Comparison of ENCODE assay signal across 8 cellular contexts in genomic region chr14:55129086-55129427, GRCh38. TPM values are rescaled to one million over a fixed set of nuclear protein-coding genes. Genes with fewer than 3 reads are reported as not detected.
DNase-seq lines count a peak whose midpoint lies in the region; ATAC-seq, FAIRE-seq and TF ChIP-seq lines count a peak whose summit lies in the region.

TSS of gene LGALS3 (plus strand) at chr14:55129252. CDS start at chr14:55137374, 8,122 bp downstream.

- H3K27ac ChIP-seq in ACC112 (ENCODE audit: low read depth, low read length) (peak within 1 kb of the TSS; percentile 74), astrocyte (ENCODE audit: low read depth, low read length) (peak within 1 kb of the TSS; percentile 63)

- ATAC-seq in GM18861 (IDR thresholded peaks at IDR 0.05; ENCODE audit: unreplicated experiment) (peak; percentile 38), HG02981 (IDR thresholded peaks at IDR 0.05; ENCODE audit: unreplicated experiment) (peak; percentile 48)

- H3K27me3 Mint-ChIP-seq in astrocyte (ENCODE audit: low read depth, unreplicated experiment), result peaks cover 5% of the 10 kb centered on the region

- peak within 1 kb of the TSS; percentile 87 for H3K4me3 Mint-ChIP-seq in astrocyte (ENCODE audit: unreplicated experiment)

- no peaks in the 10 kb centered on the region for H3K9me3 ChIP-seq in astrocyte (ENCODE audit: insufficient read depth, low read depth, low read length)

- no peak for FAIRE-seq in astrocyte (lab: Jason Lieb, UNC)

- no peak for TF ChIP-seq CTCF in astrocyte (IDR thresholded peaks at IDR 0.05; ENCODE audit: insufficient read depth, low read depth, low read length)

- H4K20me1 ChIP-seq in astrocyte (ENCODE audit: insufficient read depth, low read length), result peaks cover 23% of the 10 kb centered on the region

- H3K4me1 ChIP-seq in ACC112 (ENCODE audit: control insufficient read depth, insufficient read depth, low read length, unreplicated experiment) (peaks cover 62% of the 10 kb centered on the region), astrocyte (ENCODE audit: insufficient read depth, low read length) (peaks cover 12% of the 10 kb centered on the region)

- peak within 1 kb of the TSS; percentile 90 for H3K4me3 ChIP-seq in ACC112 (ENCODE audit: low read depth, low read length)
- peak within 1 kb of the TSS; percentile 76 for H3K4me3 ChIP-seq in astrocyte (ENCODE audit: insufficient read depth, low read depth, low read length)

- H3K27ac Mint-ChIP-seq in astrocyte (ENCODE audit: unreplicated experiment), result peak within 1 kb of the TSS; percentile 68

- peaks cover 4% of the 10 kb centered on the region for H3K36me3 ChIP-seq in ACC112 (ENCODE audit: insufficient read depth, low read length)
- H3K36me3 ChIP-seq in astrocyte (ENCODE audit: insufficient read depth, low read length), result no peaks in the 10 kb centered on the region

- H3K27me3 ChIP-seq in ACC112 (ENCODE audit: insufficient read depth, low read length) (no peaks in the 10 kb centered on the region), astrocyte (ENCODE audit: insufficient read depth, low read length) (no peaks in the 10 kb centered on the region)

- no peaks in the 10 kb centered on the region for H3K9me3 Mint-ChIP-seq in astrocyte (ENCODE audit: unreplicated experiment)

- H2AFZ ChIP-seq in ACC112 (ENCODE audit: low read length, unreplicated experiment), result peak within 1 kb of the TSS; percentile 49
- H2AFZ ChIP-seq in astrocyte (ENCODE audit: low read depth, low read length), result peak within 1 kb of the TSS; percentile 58

- H3K4me2 ChIP-seq in astrocyte (ENCODE audit: low read length), result peak within 1 kb of the TSS; percentile 91

- H3K79me2 ChIP-seq in ACC112 (ENCODE audit: control insufficient read depth, insufficient read depth, low read length, unreplicated experiment), result peaks cover 48% of the 10 kb centered on the region
- H3K79me2 ChIP-seq in astrocyte (ENCODE audit: insufficient read depth, low read length), result peaks cover 40% of the 10 kb centered on the region

- DNase-seq in RPMI8226 (peak; percentile 57), astrocyte (ENCODE audit: low read depth) (no peak), hepatic stellate cell (ENCODE audit: low spot score) (peak; percentile 85), retina (peak; percentile 37), NCI-H187 (lab: John Stamatoyannopoulos, UW) (no peak)

- H3K36me3 Mint-ChIP-seq in astrocyte (ENCODE audit: low read depth, unreplicated experiment), result peaks cover 2% of the 10 kb centered on the region

- peak within 1 kb of the TSS; percentile 91 for H3K9ac ChIP-seq in astrocyte (ENCODE audit: low read length)

- H3K4me1 Mint-ChIP-seq in astrocyte (ENCODE audit: low read depth, unreplicated experiment), result peaks cover 22% of the 10 kb centered on the region

RNA-seq across cellular contexts. Expression of gene LGALS3, which starts in this region (rescaled TPM):
- total RNA-seq in astrocyte, result 37.4 and 48.3 TPM in 2 replicates

Comparison
In these comparisons a context has a peak if more than half of its experiments do, and no peak if none do; other contexts are left out.
1. DNase-seq: peak in RPMI8226 (single experiment), hepatic stellate cell (single experiment) and retina (single experiment); none in astrocyte (single experiment) and NCI-H187 (0 of 2).